1 cellular context compared by ENCODE assay signal in the genomic region with DNA sequence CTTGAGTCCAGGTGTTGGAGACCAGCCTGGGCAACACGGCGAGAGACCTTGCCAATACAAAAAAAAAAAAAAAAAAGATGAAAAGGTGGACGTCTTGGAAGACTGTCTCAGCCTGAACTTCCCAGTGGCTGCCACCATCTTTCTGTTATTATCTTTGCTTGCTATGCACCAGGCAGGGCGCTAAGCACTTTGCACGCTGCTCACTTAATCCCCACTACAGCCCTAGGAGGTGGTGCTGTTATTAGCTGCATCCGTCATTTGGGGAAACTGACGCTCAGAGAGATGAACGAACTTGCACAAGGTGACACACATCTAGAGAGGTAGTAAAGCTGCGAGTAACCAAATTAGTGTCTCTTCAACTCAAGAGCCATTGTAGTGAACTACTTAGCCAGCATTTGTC.
TF ChIP-seq lines count a peak whose summit lies in the region.

No MANE protein-coding gene starts in this region.

TF ChIP-seq in GM12878, 131 proteins besides CTCF, POLR2A, EP300 and RAD21:
- TF ChIP-seq, protein P1, sequence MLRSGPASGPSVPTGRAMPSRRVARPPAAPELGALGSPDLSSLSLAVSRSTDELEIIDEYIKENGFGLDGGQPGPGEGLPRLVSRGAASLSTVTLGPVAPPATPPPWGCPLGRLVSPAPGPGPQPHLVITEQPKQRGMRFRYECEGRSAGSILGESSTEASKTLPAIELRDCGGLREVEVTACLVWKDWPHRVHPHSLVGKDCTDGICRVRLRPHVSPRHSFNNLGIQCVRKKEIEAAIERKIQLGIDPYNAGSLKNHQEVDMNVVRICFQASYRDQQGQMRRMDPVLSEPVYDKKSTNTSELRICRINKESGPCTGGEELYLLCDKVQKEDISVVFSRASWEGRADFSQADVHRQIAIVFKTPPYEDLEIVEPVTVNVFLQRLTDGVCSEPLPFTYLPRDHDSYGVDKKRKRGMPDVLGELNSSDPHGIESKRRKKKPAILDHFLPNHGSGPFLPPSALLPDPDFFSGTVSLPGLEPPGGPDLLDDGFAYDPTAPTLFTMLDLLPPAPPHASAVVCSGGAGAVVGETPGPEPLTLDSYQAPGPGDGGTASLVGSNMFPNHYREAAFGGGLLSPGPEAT (IDR thresholded peaks at IDR 0.05; ENCODE audit: low read depth), result no peak
- TF ChIP-seq, protein P2, sequence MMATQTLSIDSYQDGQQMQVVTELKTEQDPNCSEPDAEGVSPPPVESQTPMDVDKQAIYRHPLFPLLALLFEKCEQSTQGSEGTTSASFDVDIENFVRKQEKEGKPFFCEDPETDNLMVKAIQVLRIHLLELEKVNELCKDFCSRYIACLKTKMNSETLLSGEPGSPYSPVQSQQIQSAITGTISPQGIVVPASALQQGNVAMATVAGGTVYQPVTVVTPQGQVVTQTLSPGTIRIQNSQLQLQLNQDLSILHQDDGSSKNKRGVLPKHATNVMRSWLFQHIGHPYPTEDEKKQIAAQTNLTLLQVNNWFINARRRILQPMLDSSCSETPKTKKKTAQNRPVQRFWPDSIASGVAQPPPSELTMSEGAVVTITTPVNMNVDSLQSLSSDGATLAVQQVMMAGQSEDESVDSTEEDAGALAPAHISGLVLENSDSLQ (IDR thresholded peaks at IDR 0.05), result no peak
- TF ChIP-seq, protein P3, sequence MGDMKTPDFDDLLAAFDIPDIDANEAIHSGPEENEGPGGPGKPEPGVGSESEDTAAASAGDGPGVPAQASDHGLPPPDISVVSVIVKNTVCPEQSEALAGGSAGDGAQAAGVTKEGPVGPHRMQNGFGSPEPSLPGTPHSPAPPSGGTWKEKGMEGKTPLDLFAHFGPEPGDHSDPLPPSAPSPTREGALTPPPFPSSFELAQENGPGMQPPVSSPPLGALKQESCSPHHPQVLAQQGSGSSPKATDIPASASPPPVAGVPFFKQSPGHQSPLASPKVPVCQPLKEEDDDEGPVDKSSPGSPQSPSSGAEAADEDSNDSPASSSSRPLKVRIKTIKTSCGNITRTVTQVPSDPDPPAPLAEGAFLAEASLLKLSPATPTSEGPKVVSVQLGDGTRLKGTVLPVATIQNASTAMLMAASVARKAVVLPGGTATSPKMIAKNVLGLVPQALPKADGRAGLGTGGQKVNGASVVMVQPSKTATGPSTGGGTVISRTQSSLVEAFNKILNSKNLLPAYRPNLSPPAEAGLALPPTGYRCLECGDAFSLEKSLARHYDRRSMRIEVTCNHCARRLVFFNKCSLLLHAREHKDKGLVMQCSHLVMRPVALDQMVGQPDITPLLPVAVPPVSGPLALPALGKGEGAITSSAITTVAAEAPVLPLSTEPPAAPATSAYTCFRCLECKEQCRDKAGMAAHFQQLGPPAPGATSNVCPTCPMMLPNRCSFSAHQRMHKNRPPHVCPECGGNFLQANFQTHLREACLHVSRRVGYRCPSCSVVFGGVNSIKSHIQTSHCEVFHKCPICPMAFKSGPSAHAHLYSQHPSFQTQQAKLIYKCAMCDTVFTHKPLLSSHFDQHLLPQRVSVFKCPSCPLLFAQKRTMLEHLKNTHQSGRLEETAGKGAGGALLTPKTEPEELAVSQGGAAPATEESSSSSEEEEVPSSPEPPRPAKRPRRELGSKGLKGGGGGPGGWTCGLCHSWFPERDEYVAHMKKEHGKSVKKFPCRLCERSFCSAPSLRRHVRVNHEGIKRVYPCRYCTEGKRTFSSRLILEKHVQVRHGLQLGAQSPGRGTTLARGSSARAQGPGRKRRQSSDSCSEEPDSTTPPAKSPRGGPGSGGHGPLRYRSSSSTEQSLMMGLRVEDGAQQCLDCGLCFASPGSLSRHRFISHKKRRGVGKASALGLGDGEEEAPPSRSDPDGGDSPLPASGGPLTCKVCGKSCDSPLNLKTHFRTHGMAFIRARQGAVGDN (IDR thresholded peaks at IDR 0.05), result no peak
- no peak for TF ChIP-seq MTA2 (IDR thresholded peaks at IDR 0.05; ENCODE audit: low read depth)
- TF ChIP-seq BRCA1 (IDR thresholded peaks at IDR 0.05; ENCODE audit: low read depth, low read length), result no peak
- TF ChIP-seq POU2F2 (IDR thresholded peaks at IDR 0.05; ENCODE audit: borderline replicate concordance, low read depth, low read length), result no peak
TF ChIP-seq in GM12878: peak in this region for 0.
